ENCODE assay signal across 1 cellular context in the genomic region with DNA sequence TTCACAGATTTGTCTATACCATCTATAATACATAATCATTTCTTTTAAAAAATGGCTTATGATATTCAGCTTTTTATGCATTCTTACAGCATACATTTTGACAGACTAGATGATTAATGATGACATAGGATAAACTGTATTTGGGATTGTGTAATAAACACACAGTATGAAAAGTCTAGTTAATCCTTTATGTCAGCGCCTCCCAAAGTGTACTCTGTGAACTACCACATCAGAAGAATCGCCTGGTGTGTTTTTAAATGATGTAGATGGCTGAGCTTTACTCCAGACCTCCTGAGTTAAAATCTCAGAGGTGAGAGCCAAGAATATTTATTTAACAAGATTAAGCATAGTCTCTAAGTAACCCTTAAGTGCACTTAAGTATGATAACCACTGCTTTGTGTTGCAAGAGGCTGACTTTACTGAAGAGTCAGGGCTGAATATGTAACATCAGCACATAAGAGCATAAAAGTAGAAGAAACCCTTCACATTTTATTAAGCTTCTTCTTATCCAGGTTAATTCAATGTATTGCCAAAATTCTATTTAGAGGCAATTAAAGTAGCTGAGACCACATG.
TF ChIP-seq lines count a peak whose summit lies in the region.

No MANE protein-coding gene starts in this region.

TF ChIP-seq in WTC11, 78 proteins besides CTCF, POLR2A, EP300 and RAD21 (continued from another document):
- TF ChIP-seq, protein P1, sequence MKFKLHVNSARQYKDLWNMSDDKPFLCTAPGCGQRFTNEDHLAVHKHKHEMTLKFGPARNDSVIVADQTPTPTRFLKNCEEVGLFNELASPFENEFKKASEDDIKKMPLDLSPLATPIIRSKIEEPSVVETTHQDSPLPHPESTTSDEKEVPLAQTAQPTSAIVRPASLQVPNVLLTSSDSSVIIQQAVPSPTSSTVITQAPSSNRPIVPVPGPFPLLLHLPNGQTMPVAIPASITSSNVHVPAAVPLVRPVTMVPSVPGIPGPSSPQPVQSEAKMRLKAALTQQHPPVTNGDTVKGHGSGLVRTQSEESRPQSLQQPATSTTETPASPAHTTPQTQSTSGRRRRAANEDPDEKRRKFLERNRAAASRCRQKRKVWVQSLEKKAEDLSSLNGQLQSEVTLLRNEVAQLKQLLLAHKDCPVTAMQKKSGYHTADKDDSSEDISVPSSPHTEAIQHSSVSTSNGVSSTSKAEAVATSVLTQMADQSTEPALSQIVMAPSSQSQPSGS (CRISPR knock-in tag; IDR thresholded peaks at IDR 0.05; ENCODE audit: borderline replicate concordance, low read depth) = no peak
- no peak for TF ChIP-seq ZNF219 (CRISPR knock-in tag; IDR thresholded peaks at IDR 0.05; ENCODE audit: borderline replicate concordance)
- TF ChIP-seq EMX1 (CRISPR knock-in tag; IDR thresholded peaks at IDR 0.05) = no peak
- TF ChIP-seq, protein P2, sequence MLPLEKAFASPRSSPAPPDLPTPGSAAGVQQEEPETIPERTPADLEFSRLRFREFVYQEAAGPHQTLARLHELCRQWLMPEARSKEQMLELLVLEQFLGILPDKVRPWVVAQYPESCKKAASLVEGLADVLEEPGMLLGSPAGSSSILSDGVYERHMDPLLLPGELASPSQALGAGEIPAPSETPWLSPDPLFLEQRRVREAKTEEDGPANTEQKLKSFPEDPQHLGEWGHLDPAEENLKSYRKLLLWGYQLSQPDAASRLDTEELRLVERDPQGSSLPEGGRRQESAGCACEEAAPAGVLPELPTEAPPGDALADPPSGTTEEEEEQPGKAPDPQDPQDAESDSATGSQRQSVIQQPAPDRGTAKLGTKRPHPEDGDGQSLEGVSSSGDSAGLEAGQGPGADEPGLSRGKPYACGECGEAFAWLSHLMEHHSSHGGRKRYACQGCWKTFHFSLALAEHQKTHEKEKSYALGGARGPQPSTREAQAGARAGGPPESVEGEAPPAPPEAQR (CRISPR knock-in tag; IDR thresholded peaks at IDR 0.05) = no peak
- TF ChIP-seq, protein P3, sequence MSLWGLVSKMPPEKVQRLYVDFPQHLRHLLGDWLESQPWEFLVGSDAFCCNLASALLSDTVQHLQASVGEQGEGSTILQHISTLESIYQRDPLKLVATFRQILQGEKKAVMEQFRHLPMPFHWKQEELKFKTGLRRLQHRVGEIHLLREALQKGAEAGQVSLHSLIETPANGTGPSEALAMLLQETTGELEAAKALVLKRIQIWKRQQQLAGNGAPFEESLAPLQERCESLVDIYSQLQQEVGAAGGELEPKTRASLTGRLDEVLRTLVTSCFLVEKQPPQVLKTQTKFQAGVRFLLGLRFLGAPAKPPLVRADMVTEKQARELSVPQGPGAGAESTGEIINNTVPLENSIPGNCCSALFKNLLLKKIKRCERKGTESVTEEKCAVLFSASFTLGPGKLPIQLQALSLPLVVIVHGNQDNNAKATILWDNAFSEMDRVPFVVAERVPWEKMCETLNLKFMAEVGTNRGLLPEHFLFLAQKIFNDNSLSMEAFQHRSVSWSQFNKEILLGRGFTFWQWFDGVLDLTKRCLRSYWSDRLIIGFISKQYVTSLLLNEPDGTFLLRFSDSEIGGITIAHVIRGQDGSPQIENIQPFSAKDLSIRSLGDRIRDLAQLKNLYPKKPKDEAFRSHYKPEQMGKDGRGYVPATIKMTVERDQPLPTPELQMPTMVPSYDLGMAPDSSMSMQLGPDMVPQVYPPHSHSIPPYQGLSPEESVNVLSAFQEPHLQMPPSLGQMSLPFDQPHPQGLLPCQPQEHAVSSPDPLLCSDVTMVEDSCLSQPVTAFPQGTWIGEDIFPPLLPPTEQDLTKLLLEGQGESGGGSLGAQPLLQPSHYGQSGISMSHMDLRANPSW (CRISPR knock-in tag; conservative IDR thresholded peaks at IDR 0.05; ENCODE audit: low read depth) = no peak
